Comparison of ENCODE assay signal across 17 cellular contexts in genomic region chr9:125444166-125444565, GRCh38.
"Had no signal": no experiment of that assay in that cellular context is flagged by ENCODE, and none has a peak within 500 bp of the region (broad histone marks: within the 10 kb centered on the region; RNA-seq: fewer than 3 reads in every experiment).

No MANE protein-coding gene starts in this region.

- ATAC-seq: effector memory CD8-positive, alpha-beta T cell; left ventricle myocardium superior; pancreas; stimulated activated effector memory CD8-positive, alpha-beta T cell treated with anti-CD3 and anti-CD28 coated beads, Interleukin-12 subunit alpha, Interleukin-12 subunit beta, amount 100 ng/mL, for 72 hours had no signal

- H3K27ac ChIP-seq: cardiac muscle cell, neutrophil, pancreas, sigmoid colon, thoracic aorta had no signal

- H3K27me3 ChIP-seq: cardiac muscle cell, neutrophil, pancreas, sigmoid colon had no signal

- H3K4me3 ChIP-seq: cardiac muscle cell, pancreas, sigmoid colon, thoracic aorta had no signal

- DNase-seq: activated CD4-positive, CD25-positive, alpha-beta regulatory T cell treated with anti-CD3 and anti-CD28 coated beads, Interleukin-2, amount 50 U/mL, for 72 hours; activated CD8-positive, alpha-beta memory T cell treated with anti-CD3 and anti-CD28 coated beads for 24 hours; dermis blood vessel endothelial cell; effector memory CD8-positive, alpha-beta T cell; immature natural killer cell; left ventricle myocardium superior; sigmoid colon; stimulated activated CD4-positive, alpha-beta T cell treated with anti-CD3 and anti-CD28 coated beads, Interleukin-4, amount 100 ng/mL, for 24 hours; T1000 had no signal

- H3K36me3 Mint-ChIP-seq: activated naive CD8-positive, alpha-beta T cell had no signal

- H3K4me3 Mint-ChIP-seq: activated naive CD8-positive, alpha-beta T cell; activated T-helper 1 cell treated with anti-CD3 and anti-CD28 coated beads, Interleukin-12 subunit alpha, Interleukin-12 subunit beta, Interleukin-2, Interleukin-4 antibody, amounts not matched to agents 30 ng/mL and 10 ng/mL and 1 ng/mL, durations not matched to agents 14 hours and 24 hours and 36 hours; effector memory CD8-positive, alpha-beta T cell; immature natural killer cell; memory B cell; stimulated activated effector memory CD8-positive, alpha-beta T cell treated with anti-CD3 and anti-CD28 coated beads, Interleukin-12 subunit alpha, Interleukin-12 subunit beta, amount 100 ng/mL, for 72 hours had no signal

- H3K4me1 Mint-ChIP-seq: immature natural killer cell had no signal

- H3K9me3 Mint-ChIP-seq: activated T-helper 1 cell treated with anti-CD3 and anti-CD28 coated beads, Interleukin-12 subunit alpha, Interleukin-12 subunit beta, Interleukin-2, Interleukin-4 antibody, amounts not matched to agents 30 ng/mL and 10 ng/mL and 1 ng/mL, durations not matched to agents 14 hours and 24 hours and 36 hours; effector memory CD8-positive, alpha-beta T cell; immature natural killer cell; memory B cell; stimulated activated effector memory CD8-positive, alpha-beta T cell treated with anti-CD3 and anti-CD28 coated beads, Interleukin-12 subunit alpha, Interleukin-12 subunit beta, amount 100 ng/mL, for 72 hours had no signal

- H3K27ac Mint-ChIP-seq: activated naive CD8-positive, alpha-beta T cell; activated T-helper 1 cell treated with anti-CD3 and anti-CD28 coated beads, Interleukin-12 subunit alpha, Interleukin-12 subunit beta, Interleukin-2, Interleukin-4 antibody, amounts not matched to agents 30 ng/mL and 10 ng/mL and 1 ng/mL, durations not matched to agents 14 hours and 24 hours and 36 hours; immature natural killer cell; memory B cell; stimulated activated effector memory CD8-positive, alpha-beta T cell treated with anti-CD3 and anti-CD28 coated beads, Interleukin-12 subunit alpha, Interleukin-12 subunit beta, amount 100 ng/mL, for 72 hours had no signal

- H3K36me3 ChIP-seq: cardiac muscle cell had no signal

- H3K9me3 ChIP-seq: neutrophil, pancreas, sigmoid colon, thoracic aorta had no signal

- H3K27me3 Mint-ChIP-seq: activated naive CD8-positive, alpha-beta T cell; effector memory CD8-positive, alpha-beta T cell; memory B cell had no signal

- H3K4me1 ChIP-seq: pancreas, sigmoid colon had no signal
